Comparison of ENCODE assay signal across 8 cellular contexts in genomic region chr12:66189476-66189823, GRCh38. TPM values are rescaled to one million over a fixed set of nuclear protein-coding genes. Genes with fewer than 3 reads are reported as not detected.
DNase-seq lines count a peak whose midpoint lies in the region; ATAC-seq and TF ChIP-seq lines count a peak whose summit lies in the region.

No MANE protein-coding gene starts in this region.

- H3K4me1 ChIP-seq in heart right ventricle (peaks cover 0 to 55% (median 18%) of the 10 kb centered on the region in 9 donors), aorta (ENCODE audit: control insufficient read depth in 1 of 2, insufficient read depth in 2 of 2, low read length in 2 of 2) (no peaks in the 10 kb centered on the region)

- H3K4me3 ChIP-seq in heart right ventricle (peak overlapping the region; percentile 1 to 73 (median 62)), aorta (ENCODE audit: low read length in 2 of 2) (peak overlapping the region; percentile 68 to 85)

- H3K9me3 Mint-ChIP-seq in memory B cell, result peaks cover 5% of the 10 kb centered on the region

- H3K4me3 Mint-ChIP-seq in memory B cell, result peak overlapping the region; percentile 25

- WGBS in heart right ventricle, 2 donors, result 13 to 14% methylated on average over 21 of the region's 21 CpGs
- 4 to 20% (median 4%) methylated on average over 15 to 21 of the region's 21 CpGs for WGBS in adipose tissue, 3 donors
- WGBS in aorta, 2 donors, result 3 to 5% methylated on average over 19 to 21 of the region's 21 CpGs

- intact Hi-C loops in heart right ventricle (cut with DNase I) (loop anchor here in 3 of 10 donors (1.0 to 10.0 kb wide), 3 partner anchors 19 to 45 kb away; partner anchors contain the start of gene TMBIM4 (in 1 of the 3)), cardiac septum (cut with DNase I) (loop anchor here (2.0 kb wide), 1 partner anchor 21 kb away; the partner anchor contains the start of gene TMBIM4), aorta (cut with DNase I) (loop anchor here in 1 of 2 donors (1.0 kb wide), 1 partner anchor 19 kb away; no protein-coding TSS in a partner anchor)

- H3K36me3 ChIP-seq in heart right ventricle (no peaks in the 10 kb centered on the region), aorta (ENCODE audit: control insufficient read depth in 1 of 2, insufficient read depth in 2 of 2, low read length in 1 of 2) (no peaks in the 10 kb centered on the region)

- peaks cover 5% of the 10 kb centered on the region for H3K36me3 Mint-ChIP-seq in memory B cell

- TF ChIP-seq CTCF in heart right ventricle (IDR thresholded peaks at IDR 0.05), result no peak

- ATAC-seq in heart right ventricle (peak in 3 of 8 donors; percentile 2 to 37 (median 29)), memory B cell (ENCODE audit: low read depth) (no peak), aorta (ENCODE audit: low FRiP score) (peak; percentile 3), GM19463 (IDR thresholded peaks at IDR 0.05; ENCODE audit: unreplicated experiment) (no peak)

- H3K9me3 ChIP-seq in heart right ventricle, result no peaks in the 10 kb centered on the region
- no peaks in the 10 kb centered on the region for H3K9me3 ChIP-seq in aorta (ENCODE audit: control insufficient read depth, low read length)

- peaks cover 3% of the 10 kb centered on the region for H3K4me1 Mint-ChIP-seq in memory B cell

- H3K27me3 Mint-ChIP-seq in memory B cell, result peaks cover 30% of the 10 kb centered on the region

- H3K27me3 ChIP-seq in heart right ventricle, result peaks cover 0 to 8% (median 3%) of the 10 kb centered on the region in 7 donors
- H3K27me3 ChIP-seq in aorta (ENCODE audit: control insufficient read depth in 1 of 2, insufficient read depth in 2 of 2, low read length in 1 of 2), result no peaks in the 10 kb centered on the region

- H3K27ac ChIP-seq in heart right ventricle, result peak overlapping the region; percentile 80 to 99 (median 92)
- H3K27ac ChIP-seq in adipose tissue (ENCODE audit: low read depth, low read length), result peak overlapping the region; percentile 66
- peak overlapping the region; percentile 23 to 58 for H3K27ac ChIP-seq in aorta (ENCODE audit: low read depth in 1 of 2, low read length in 2 of 2)

- DNase-seq in heart right ventricle (no peak), cardiac septum (ENCODE audit: low spot score) (no peak), memory B cell (ENCODE audit: low spot score in 2 of 2) (no peak), aorta (no peak), NCI-H446 (lab: John Stamatoyannopoulos, UW) (no peak)
- DNase-seq in stimulated activated CD4-positive, alpha-beta T cell treated with anti-CD3 and anti-CD28 coated beads, Interleukin-15, amount 100 ng/mL, for 24 hours, result no peak

- H3K27ac Mint-ChIP-seq in memory B cell, result no peak overlapping the region

RNA-seq across cellular contexts. Expression of gene IRAK3, which starts 0.4 kb away (rescaled TPM):
- total RNA-seq in heart right ventricle (1 to 10 TPM; 2.8 to 9.3 (median 4.3) TPM), cardiac septum (3.2 TPM), aorta (10 to 100 TPM; 29.7 to 32.2 TPM)
- polyA plus RNA-seq in heart right ventricle (1 to 10 TPM; 2.9 to 5.4 TPM), adipose tissue (10 to 100 TPM in 2 of 3 donors, 1 to 10 TPM in 1; 1.9 to 17.0 (median 14.5) TPM), aorta (1 to 10 TPM; 5.0 to 7.6 TPM)

RNA-seq across cellular contexts. Expression of gene TMBIM4, which starts 19.7 kb away (rescaled TPM):
- total RNA-seq in heart right ventricle (10 to 100 TPM; 54.8 to 79.3 (median 66.0) TPM), cardiac septum (79.5 TPM), aorta (100 to 1,000 TPM; 100 to 112 TPM)
- polyA plus RNA-seq in heart right ventricle (100 to 1,000 TPM in 1 of 2 donors, 10 to 100 TPM in 1; 96.2 to 126 TPM), adipose tissue (100 to 1,000 TPM; 123 to 163 (median 126) TPM), aorta (100 to 1,000 TPM; 107 to 161 TPM)

RNA-seq across cellular contexts. Expression of gene LLPH, which starts 58.9 kb away (rescaled TPM):
- 10 to 100 TPM; 16.1 to 23.2 (median 18.9) TPM for total RNA-seq in heart right ventricle
- 10 to 100 TPM in 1 of 2 donors, 1 to 10 TPM in 1; 9.7 to 35.9 TPM for polyA plus RNA-seq in heart right ventricle
- 25.4 TPM for total RNA-seq in cardiac septum
- 10 to 100 TPM in 2 of 3 donors, 1 to 10 TPM in 1; 9.9 to 21.2 (median 17.2) TPM for polyA plus RNA-seq in adipose tissue
- 10 to 100 TPM; 16.1 to 19.0 TPM for total RNA-seq in aorta
- 10 to 100 TPM; 18.0 to 26.5 TPM for polyA plus RNA-seq in aorta

Comparison
In these comparisons a context has a peak if more than half of its experiments do, and no peak if none do; other contexts are left out.
1. H3K27ac ChIP-seq: peak in every context shown above with its lines; median percentile 92 in heart right ventricle; 66 in adipose tissue; 40 in aorta.